15 cellular contexts compared by ENCODE assay signal in the genomic region with DNA sequence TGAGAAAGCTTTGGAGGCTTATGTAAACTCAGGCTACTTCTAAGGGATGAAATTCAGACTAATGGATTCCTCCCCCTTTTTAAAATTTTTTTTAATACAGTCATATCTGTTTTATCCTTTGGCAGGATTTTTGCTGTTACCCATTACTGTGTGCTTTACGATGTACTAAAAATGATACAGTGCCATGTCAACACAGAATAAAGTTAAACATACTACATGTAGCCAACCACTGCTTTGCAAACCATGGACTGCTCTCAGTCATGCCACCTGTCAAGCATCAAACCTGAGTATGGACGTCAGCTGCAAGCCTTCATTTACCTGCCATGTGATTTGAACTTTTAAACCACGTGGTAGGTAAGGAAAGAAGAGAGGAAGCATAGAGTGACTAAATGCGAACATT.
DNase-seq lines count a peak whose midpoint lies in the region; ATAC-seq and TF ChIP-seq lines count a peak whose summit lies in the region.
"Had no signal": no experiment of that assay in that cellular context is flagged by ENCODE, and none has a peak within 500 bp of the region (broad histone marks: within the 10 kb centered on the region; RNA-seq: fewer than 3 reads in every experiment).

No MANE protein-coding gene starts in this region.

- intact Hi-C loops in cardiac septum (cut with DNase I) (no loop called here), transverse colon (cut with DNase I; ENCODE audit: low total_unique reads) (no loop called here)

- no peak for TF ChIP-seq POLR2A in transverse colon (IDR thresholded peaks at IDR 0.05)

- no peaks in the 10 kb centered on the region for H3K27me3 ChIP-seq in transverse colon

- no peak for TF ChIP-seq EP300 in transverse colon (IDR thresholded peaks at IDR 0.05; ENCODE audit: low read depth)

- no peak for ATAC-seq in esophagus mucosa
- no peak for ATAC-seq in HG03095 (IDR thresholded peaks at IDR 0.05; ENCODE audit: unreplicated experiment)
- ATAC-seq: A549, GM12878 had no signal

- in situ Hi-C loops in transverse colon (cut with MboI; ENCODE audit: low pct_ligation_motif_present in 1 of 4, low pct_unique_long_range_greater_than_20kb in 1 of 4, low sequenced_read_pairs in 3 of 4): no loop called here

- no peak overlapping the region for H3K4me3 ChIP-seq in transverse colon
- H3K4me3 ChIP-seq: A549, GM12878 had no signal

- H3K36me3 ChIP-seq in transverse colon: no peaks in the 10 kb centered on the region

- no peak overlapping the region for H3K27ac ChIP-seq in transverse colon
- H3K27ac ChIP-seq: A549, C4-2B had no signal

- TF ChIP-seq CTCF in transverse colon (IDR thresholded peaks at IDR 0.05): no peak

- CTCF ChIA-PET in HEK293T (lab: Yijun Ruan, JAX): no interaction called here

- H3K4me1 ChIP-seq in transverse colon: peaks cover 0 to 5% (median 2%) of the 10 kb centered on the region in 4 donors
- H3K4me1 ChIP-seq: A549 had no signal

- DNase-seq in HEK293T (ENCODE audit: extremely low spot score) (no peak), NCI-H69 (lab: John Stamatoyannopoulos, UW) (peak; percentile 22), left kidney (ENCODE audit: low read depth, low spot score) (peak; percentile 12), cardiac septum (ENCODE audit: low spot score) (no peak), transverse colon (no peak)
- DNase-seq: AML-193; CD4-positive, alpha-beta memory T cell; DMS79 treated with DMSO at 0.1 percent for 48 hours; GF-D8; H9 had no signal

- 69 to 75% methylated on average over 4 of the region's 4 CpGs for WGBS in transverse colon (ENCODE audit: low coverage in 1 of 2), 2 donors

- no peaks in the 10 kb centered on the region for H3K9me3 ChIP-seq in transverse colon
- H3K9me3 ChIP-seq: A549 had no signal

- POLR2A ChIA-PET in HEK293T (lab: Yijun Ruan, JAX): no interaction called here

TF ChIP-seq in HEK293T, 16 proteins besides CTCF, POLR2A, EP300 and RAD21:
- no peak for TF ChIP-seq NFRKB (IDR thresholded peaks at IDR 0.05)
- no peak for TF ChIP-seq ZNF384 (IDR thresholded peaks at IDR 0.05)
- no peak for TF ChIP-seq CTBP1 (IDR thresholded peaks at IDR 0.05; ENCODE audit: borderline replicate concordance)
- TF ChIP-seq SP1 (IDR thresholded peaks at IDR 0.05): no peak
- TF ChIP-seq, protein P1, sequence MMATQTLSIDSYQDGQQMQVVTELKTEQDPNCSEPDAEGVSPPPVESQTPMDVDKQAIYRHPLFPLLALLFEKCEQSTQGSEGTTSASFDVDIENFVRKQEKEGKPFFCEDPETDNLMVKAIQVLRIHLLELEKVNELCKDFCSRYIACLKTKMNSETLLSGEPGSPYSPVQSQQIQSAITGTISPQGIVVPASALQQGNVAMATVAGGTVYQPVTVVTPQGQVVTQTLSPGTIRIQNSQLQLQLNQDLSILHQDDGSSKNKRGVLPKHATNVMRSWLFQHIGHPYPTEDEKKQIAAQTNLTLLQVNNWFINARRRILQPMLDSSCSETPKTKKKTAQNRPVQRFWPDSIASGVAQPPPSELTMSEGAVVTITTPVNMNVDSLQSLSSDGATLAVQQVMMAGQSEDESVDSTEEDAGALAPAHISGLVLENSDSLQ (IDR thresholded peaks at IDR 0.05): peak; percentile 31

Comparison
In these comparisons a context has a peak if more than half of its experiments do, and no peak if none do; other contexts are left out.
1. DNase-seq: peak in NCI-H69 (single experiment) and left kidney (single experiment); none in HEK293T (single experiment), cardiac septum (single experiment) and transverse colon (single experiment).